ENCODE assay signal across 8 cellular contexts in genomic region chr13:66003558-66003957, GRCh38.
"Had no signal": no experiment of that assay in that cellular context is flagged by ENCODE, and none has a peak within 500 bp of the region (broad histone marks: within the 10 kb centered on the region; RNA-seq: fewer than 3 reads in every experiment).

No MANE protein-coding gene starts in this region.

- FAIRE-seq: H1, H54, HTR-8/SVneo had no signal

- H3K27ac Mint-ChIP-seq: GM23338, H9 had no signal

- DNase-seq: H9, HCEC 1CT, IMR-90, KBM-7 had no signal

- H2AFZ ChIP-seq: GM23338 had no signal

- H3K4me3 ChIP-seq: GM23338 had no signal

- H3K4me2 ChIP-seq: GM23338 had no signal

- ATAC-seq: GM23338 had no signal

- H3K4me3 Mint-ChIP-seq: GM23338, H9 had no signal

- H3K4me1 Mint-ChIP-seq: GM23338, H9 had no signal
